ENCODE assay signal across 8 cellular contexts in genomic region chr11:123577081-123577598, GRCh38.
DNase-seq lines count a peak whose midpoint lies in the region; ATAC-seq and TF ChIP-seq lines count a peak whose summit lies in the region.

No MANE protein-coding gene starts in this region.

- DNase-seq in CD4-positive, CD25-positive, alpha-beta regulatory T cell, result peak; percentile 34 to 53 (median 36)
- DNase-seq in IMR-90, result peak; percentile 43
- peak; percentile 63 to 86 (median 81) for DNase-seq in adrenal gland
- DNase-seq in heart left ventricle, result peak; percentile 60 to 85 (median 66)
- no peak for DNase-seq in retinal pigment epithelial cell (ENCODE audit: low read depth)

- intact Hi-C loops in IMR-90 (cut with micrococcal nuclease), result loop anchor here (1.0 to 10.0 kb wide), 3 partner anchors 66 to 272 kb away; no protein-coding TSS in a partner anchor
- intact Hi-C loops in adrenal gland (cut with DNase I), result loop anchor here in 1 of 2 donors (5.0 kb wide), 1 partner anchor 65 kb away; no protein-coding TSS in a partner anchor
- intact Hi-C loops in heart left ventricle (cut with DNase I), result loop anchor here in 9 of 10 donors (1.0 to 5.0 kb wide), 5 partner anchors 16 to 130 kb away; no protein-coding TSS in a partner anchor

- H2BK5ac ChIP-seq in IMR-90 (ENCODE audit: low read depth, low read length, poor library complexity, severe bottlenecking), result no peak overlapping the region

- no TSS peak for BruUV-seq in IMR-90 (replicated peaks; lab: Mats Ljungman, UMichigan)

- no peak overlapping the region for H3K4me2 ChIP-seq in IMR-90 (ENCODE audit: low read depth, low read length)

- H3K4me3 Mint-ChIP-seq in CD4-positive, CD25-positive, alpha-beta regulatory T cell, result peak overlapping the region in 2 of 4 donors; percentile 57 to 71
- no peak overlapping the region for H3K4me3 Mint-ChIP-seq in T-helper 1 cell treated with Interleukin-12 subunit alpha and Interleukin-12 subunit beta and Interleukin-4 antibody, amounts not matched to agents 30 μg/mL and 1 μg/mL, for 36 hours

- H4K91ac ChIP-seq in IMR-90 (ENCODE audit: insufficient read depth, low read depth, low read length), result no peak overlapping the region

- POLR2A ChIA-PET in IMR-90 (lab: Charles Lee; ENCODE audit: unreplicated experiment), result no interaction called here

- TF ChIP-seq CTCF in IMR-90 (conservative IDR thresholded peaks at IDR 0.05; ENCODE audit: low read depth, low read length), result peak; percentile 84
- TF ChIP-seq CTCF in adrenal gland (IDR thresholded peaks at IDR 0.05), result peak; percentile 86 to 95 (median 93)
- peak; percentile 83 to 93 (median 90) for TF ChIP-seq CTCF in heart left ventricle (IDR thresholded peaks at IDR 0.05)
- peak; percentile 90 for TF ChIP-seq CTCF in retinal pigment epithelial cell (conservative IDR thresholded peaks at IDR 0.05; ENCODE audit: low read depth, low read length)

- peaks cover 12% of the 10 kb centered on the region for H3K4me1 ChIP-seq in CD4-positive, CD25-positive, alpha-beta regulatory T cell (ENCODE audit: control insufficient read depth, insufficient read depth, low read length, poor library complexity, severe bottlenecking)
- H3K4me1 ChIP-seq in IMR-90 (ENCODE audit: control insufficient read depth, insufficient read depth, low read length), result no peaks in the 10 kb centered on the region
- peaks cover 6 to 25% of the 10 kb centered on the region in 2 donors for H3K4me1 ChIP-seq in adrenal gland (replicated peaks in 1 of 2)
- peaks cover 0 to 14% (median 2%) of the 10 kb centered on the region in 12 donors for H3K4me1 ChIP-seq in heart left ventricle

- in situ Hi-C loops in IMR-90 (cut with MboI; ENCODE audit: low sequenced_read_pairs), result no loop called here

- no peaks in the 10 kb centered on the region for H3K9me1 ChIP-seq in IMR-90 (ENCODE audit: insufficient read depth, low read length)

- no peak for TF ChIP-seq POLR2A in IMR-90 (IDR thresholded peaks at IDR 0.05; ENCODE audit: low read depth, low read length)
- TF ChIP-seq POLR2A in adrenal gland (IDR thresholded peaks at IDR 0.05), result no peak
- TF ChIP-seq POLR2A in heart left ventricle (IDR thresholded peaks at IDR 0.05), result no peak

- H3K27ac ChIP-seq in CD4-positive, CD25-positive, alpha-beta regulatory T cell (ENCODE audit: insufficient read depth, low read length, poor library complexity, severe bottlenecking), result no peak overlapping the region
- no peak overlapping the region for H3K27ac ChIP-seq in IMR-90 (ENCODE audit: insufficient read depth, low read length)
- peak overlapping the region in 3 of 5 donors; percentile 17 to 65 (median 31) for H3K27ac ChIP-seq in adrenal gland
- no peak overlapping the region for H3K27ac ChIP-seq in heart left ventricle

- WGBS in IMR-90 (ENCODE audit: extremely low coverage in 2 of 2, insufficient read length in 1 of 2), 2 experiments, result 86% methylated on average over 23 of the region's 37 CpGs; no CpG with 5 or more reads in 1 of the 2 experiments
- WGBS in adrenal gland, 4 donors, result 36 to 43% (median 39%) methylated on average over 28 to 37 of the region's 37 CpGs
- 49 to 65% (median 54%) methylated on average over 29 to 37 of the region's 37 CpGs for WGBS in heart left ventricle, 4 donors

- H2BK120ac ChIP-seq in IMR-90 (ENCODE audit: low read depth, low read length), result no peak overlapping the region

- no peak overlapping the region for H3K56ac ChIP-seq in IMR-90 (ENCODE audit: extremely low read depth, insufficient read depth, low read length)

- no peak overlapping the region for H3K9ac ChIP-seq in IMR-90 (ENCODE audit: low read depth, low read length)

- no peak overlapping the region for H2AK5ac ChIP-seq in IMR-90 (ENCODE audit: low read depth, low read length)

- ATAC-seq in CD4-positive, CD25-positive, alpha-beta regulatory T cell (ENCODE audit: low read depth in 2 of 2), result peak; percentile 40 to 63
- ATAC-seq in GM19351 (IDR thresholded peaks at IDR 0.05; ENCODE audit: unreplicated experiment) (peak; percentile 73), IMR-90 (ENCODE audit: low read depth) (peak; percentile 92), heart left ventricle (peak in 3 of 4 donors; percentile 62 to 66 (median 63)), HG02870 (IDR thresholded peaks at IDR 0.05; ENCODE audit: unreplicated experiment) (no peak)

- H3K4ac ChIP-seq in IMR-90 (ENCODE audit: low read depth, low read length), result no peak overlapping the region

- H2AFZ ChIP-seq in IMR-90 (replicated peaks; ENCODE audit: low read length, poor library complexity), result peak overlapping the region; percentile 1

- no peak overlapping the region for H2BK15ac ChIP-seq in IMR-90 (ENCODE audit: low read depth, low read length)

- no peaks in the 10 kb centered on the region for H3K27me3 ChIP-seq in CD4-positive, CD25-positive, alpha-beta regulatory T cell (ENCODE audit: control insufficient read depth, insufficient read depth, low read length)
- H3K27me3 ChIP-seq in IMR-90 (ENCODE audit: control insufficient read depth, insufficient read depth, low read length) (no peaks in the 10 kb centered on the region), adrenal gland (no peaks in the 10 kb centered on the region), heart left ventricle (no peaks in the 10 kb centered on the region)

- H3K18ac ChIP-seq in IMR-90 (ENCODE audit: low read depth, low read length), result no peak overlapping the region

- no peak overlapping the region for H3K27ac Mint-ChIP-seq in CD4-positive, CD25-positive, alpha-beta regulatory T cell
- peak overlapping the region; percentile 38 for H3K27ac Mint-ChIP-seq in T-helper 1 cell treated with Interleukin-12 subunit alpha and Interleukin-12 subunit beta and Interleukin-4 antibody, amounts not matched to agents 30 μg/mL and 1 μg/mL, for 36 hours

- H3K23ac ChIP-seq in IMR-90 (ENCODE audit: low read depth, low read length), result no peak overlapping the region

- H3K9me3 Mint-ChIP-seq in CD4-positive, CD25-positive, alpha-beta regulatory T cell, result peaks cover 0 to 2% (median 0%) of the 10 kb centered on the region in 7 donors
- H3K9me3 Mint-ChIP-seq in T-helper 1 cell treated with Interleukin-12 subunit alpha and Interleukin-12 subunit beta and Interleukin-4 antibody, amounts not matched to agents 30 μg/mL and 1 μg/mL, for 36 hours, result no peaks in the 10 kb centered on the region

- H3K79me1 ChIP-seq in IMR-90 (ENCODE audit: low read depth in 1 of 2, low read length in 2 of 2), result peaks cover 2 to 4% of the 10 kb centered on the region in 2 experiments; a peak in 1 of 4 replicates

- no peak overlapping the region for H4K8ac ChIP-seq in IMR-90 (ENCODE audit: low read depth in 2 of 2, low read length in 2 of 2)

- H3K4me1 Mint-ChIP-seq in CD4-positive, CD25-positive, alpha-beta regulatory T cell, result peaks cover 4 to 21% (median 10%) of the 10 kb centered on the region in 4 donors
- peaks cover 37% of the 10 kb centered on the region for H3K4me1 Mint-ChIP-seq in T-helper 1 cell treated with Interleukin-12 subunit alpha and Interleukin-12 subunit beta and Interleukin-4 antibody, amounts not matched to agents 30 μg/mL and 1 μg/mL, for 36 hours (ENCODE audit: low read depth)

- H4K20me1 ChIP-seq in IMR-90 (ENCODE audit: insufficient read depth, low read length), result peaks cover 10% of the 10 kb centered on the region; the same call in 1 of the 2 replicates

- no peak overlapping the region for H4K5ac ChIP-seq in IMR-90 (ENCODE audit: low read depth, low read length)

- no peaks in the 10 kb centered on the region for H3K27me3 Mint-ChIP-seq in CD4-positive, CD25-positive, alpha-beta regulatory T cell
- no peaks in the 10 kb centered on the region for H3K27me3 Mint-ChIP-seq in T-helper 1 cell treated with Interleukin-12 subunit alpha and Interleukin-12 subunit beta and Interleukin-4 antibody, amounts not matched to agents 30 μg/mL and 1 μg/mL, for 36 hours (ENCODE audit: low read depth)

- H2BK20ac ChIP-seq in IMR-90 (ENCODE audit: low read depth, low read length), result no peak overlapping the region

- no peaks in the 10 kb centered on the region for H3K36me3 Mint-ChIP-seq in CD4-positive, CD25-positive, alpha-beta regulatory T cell
- peaks cover 17% of the 10 kb centered on the region for H3K36me3 Mint-ChIP-seq in T-helper 1 cell treated with Interleukin-12 subunit alpha and Interleukin-12 subunit beta and Interleukin-4 antibody, amounts not matched to agents 30 μg/mL and 1 μg/mL, for 36 hours (ENCODE audit: low read depth)

- no peak overlapping the region for H3K14ac ChIP-seq in IMR-90 (replicated peaks; ENCODE audit: low read depth, low read length)

- H3K9me3 ChIP-seq in CD4-positive, CD25-positive, alpha-beta regulatory T cell (ENCODE audit: control insufficient read depth in 2 of 2, low read length in 2 of 2), result no peaks in the 10 kb centered on the region
- no peaks in the 10 kb centered on the region for H3K9me3 ChIP-seq in IMR-90 (ENCODE audit: control insufficient read depth, insufficient read depth, low read length)
- no peaks in the 10 kb centered on the region for H3K9me3 ChIP-seq in adrenal gland (replicated peaks in 1 of 3)
- H3K9me3 ChIP-seq in heart left ventricle, result no peaks in the 10 kb centered on the region

- no peaks in the 10 kb centered on the region for H3K36me3 ChIP-seq in CD4-positive, CD25-positive, alpha-beta regulatory T cell (ENCODE audit: control insufficient read depth, insufficient read depth, low read length)
- H3K36me3 ChIP-seq in IMR-90 (ENCODE audit: control insufficient read depth, insufficient read depth, low read length) (no peaks in the 10 kb centered on the region), adrenal gland (replicated peaks in 1 of 2) (no peaks in the 10 kb centered on the region), heart left ventricle (no peaks in the 10 kb centered on the region)

- no peak overlapping the region for H2AK9ac ChIP-seq in IMR-90 (replicated peaks; ENCODE audit: low read depth, low read length, poor library complexity)

- dilution Hi-C loops in IMR-90 (cut with HindIII; ENCODE audit: low sequenced_read_pairs, unreplicated experiment), result no loop called here

- CTCF ChIA-PET in IMR-90 (lab: Yijun Ruan, JAX), result interaction anchor here (0.6 to 1.5 kb wide), 8 partner anchors 9 to 304 kb away, joined by 3 to 11 read pairs (median 5); no protein-coding TSS in a partner anchor

- peak; percentile 83 for TF ChIP-seq RAD21 in IMR-90 (IDR thresholded peaks at IDR 0.05; ENCODE audit: low read length)

- H3K4me3 ChIP-seq in CD4-positive, CD25-positive, alpha-beta regulatory T cell (ENCODE audit: low read depth, low read length), result peak overlapping the region; percentile 53
- H3K4me3 ChIP-seq in IMR-90 (ENCODE audit: insufficient read depth, low read depth, low read length) (no peak overlapping the region), adrenal gland (no peak overlapping the region), heart left ventricle (no peak overlapping the region), retinal pigment epithelial cell (ENCODE audit: low read length) (no peak overlapping the region)

TF ChIP-seq in IMR-90, 13 proteins besides CTCF, POLR2A, EP300 and RAD21 (continues in another document):
- no peak for TF ChIP-seq RFX5 (IDR thresholded peaks at IDR 0.05; ENCODE audit: low read depth, low read length)
- no peak for TF ChIP-seq NFE2L2 (IDR thresholded peaks at IDR 0.05; ENCODE audit: low read depth, low read length)
- no peak for TF ChIP-seq RCOR1 (IDR thresholded peaks at IDR 0.05; ENCODE audit: insufficient replicate concordance, low read length)
- TF ChIP-seq MXI1 (IDR thresholded peaks at IDR 0.05; ENCODE audit: borderline replicate concordance, low read depth, low read length), result peak; percentile 25; the same call in 1 of the 2 replicates
- TF ChIP-seq SMC3 (IDR thresholded peaks at IDR 0.05; ENCODE audit: low read depth, low read length), result peak; percentile 77

Comparison
In these comparisons a context has a peak if more than half of its experiments do, and no peak if none do; other contexts are left out.
1. H3K27ac ChIP-seq: peak in adrenal gland (3 of 5); none in CD4-positive, CD25-positive, alpha-beta regulatory T cell (single experiment), IMR-90 (single experiment) and heart left ventricle (0 of 12).
2. Peak in every context shown above with its lines, with median percentiles within 50 percentile points of each other: CTCF ChIP-seq.